Comparison of ENCODE assay signal across 15 cellular contexts in the genomic region with DNA sequence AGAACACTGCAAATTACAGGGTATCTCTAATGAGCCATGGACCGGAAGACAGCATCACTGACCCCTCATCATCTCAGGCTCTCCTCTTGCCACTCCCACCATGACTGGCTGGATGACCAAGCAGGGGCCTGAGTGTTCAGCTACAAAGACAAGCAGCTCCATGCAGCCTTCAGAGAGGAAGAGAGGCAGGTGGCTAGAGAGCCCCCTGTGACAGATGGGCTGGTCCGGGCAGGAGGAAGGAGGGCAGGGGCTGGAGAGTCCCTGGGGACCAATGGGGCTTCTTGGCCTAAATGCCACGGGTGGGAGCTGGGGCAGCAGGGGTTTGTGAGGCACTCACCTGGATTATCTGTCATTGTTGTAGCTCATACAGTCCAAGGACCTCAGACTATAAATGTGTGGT. TPM values are rescaled to one million over a fixed set of nuclear protein-coding genes. Genes with fewer than 3 reads are reported as not detected.
A peak's percentile ranks its signal among the peaks of the same experiment; 100 is the strongest.
DNase-seq lines count a peak whose midpoint lies in the region; ATAC-seq lines count a peak whose summit lies in the region.
"Had no signal": no experiment of that assay in that cellular context is flagged by ENCODE, and none has a peak within 500 bp of the region (broad histone marks: within the 10 kb centered on the region; RNA-seq: fewer than 3 reads in every experiment).

No MANE protein-coding gene starts in this region.

- peak overlapping the region; percentile 42 for H3K27ac Mint-ChIP-seq in activated CD8-positive, alpha-beta memory T cell treated with anti-CD3 and anti-CD28 coated beads, Interleukin-2, amount 10 ng/mL, durations not matched to agents 7 days and 5 days

- H3K18ac ChIP-seq in neuronal stem cell (ENCODE audit: low read length): peak overlapping the region; percentile 3

- H3K36me3 ChIP-seq in neuronal stem cell (replicated peaks in 1 of 2; ENCODE audit: control insufficient read depth in 2 of 2, insufficient read depth in 2 of 2, low read length in 2 of 2) (peaks cover 0 to 2% of the 10 kb centered on the region in 2 donors), aorta (ENCODE audit: control insufficient read depth in 1 of 2, insufficient read depth in 2 of 2, low read length in 1 of 2) (no peaks in the 10 kb centered on the region)
- H3K36me3 ChIP-seq: esophagus muscularis mucosa had no signal

- ATAC-seq in activated CD4-positive, CD25-positive, alpha-beta regulatory T cell treated with anti-CD3 and anti-CD28 coated beads, Interleukin-2, amount 50 U/mL, for 24 hours: no peak
- no peak for ATAC-seq in activated CD8-positive, alpha-beta memory T cell treated with anti-CD3 and anti-CD28 coated beads, Interleukin-2, amount 10 ng/mL, durations not matched to agents 7 days and 5 days
- ATAC-seq in HG02973 (IDR thresholded peaks at IDR 0.05; ENCODE audit: unreplicated experiment) (no peak), aorta (ENCODE audit: low FRiP score) (no peak)

- no peak overlapping the region for H2BK12ac ChIP-seq in neuronal stem cell (ENCODE audit: low read length)

- peaks cover 42% of the 10 kb centered on the region for H3K27me3 Mint-ChIP-seq in activated CD8-positive, alpha-beta memory T cell treated with anti-CD3 and anti-CD28 coated beads, Interleukin-2, amount 10 ng/mL, durations not matched to agents 7 days and 5 days

- no peak overlapping the region for H2BK120ac ChIP-seq in neuronal stem cell (ENCODE audit: low read depth, low read length)

- H3K4ac ChIP-seq in neuronal stem cell (ENCODE audit: low read length): no peak overlapping the region

- no peak overlapping the region for H2BK15ac ChIP-seq in neuronal stem cell (ENCODE audit: low read length)

- H2AFZ ChIP-seq in neuronal stem cell (ENCODE audit: low read length): no peak overlapping the region

- H3K9ac ChIP-seq in neuronal stem cell (ENCODE audit: low read depth, low read length, poor library complexity): no peak overlapping the region

- no peak overlapping the region for H4K91ac ChIP-seq in neuronal stem cell (ENCODE audit: low read depth, low read length, poor library complexity)

- H3K23ac ChIP-seq in neuronal stem cell (ENCODE audit: low read depth, low read length, poor library complexity): no peak overlapping the region

- peaks cover 6 to 16% of the 10 kb centered on the region in 2 donors for H3K4me1 ChIP-seq in neuronal stem cell (ENCODE audit: control insufficient read depth in 2 of 2, insufficient read depth in 1 of 2, low read depth in 1 of 2, low read length in 2 of 2)
- no peaks in the 10 kb centered on the region for H3K4me1 ChIP-seq in aorta (ENCODE audit: control insufficient read depth in 1 of 2, insufficient read depth in 2 of 2, low read length in 2 of 2)

- peak overlapping the region; percentile 22 for H2AK5ac ChIP-seq in neuronal stem cell (ENCODE audit: low read depth, low read length)

- H3K4me3 ChIP-seq in neuronal stem cell (ENCODE audit: low read length in 2 of 2) (no peak overlapping the region), aorta (ENCODE audit: low read length in 2 of 2) (no peak overlapping the region)
- H3K4me3 ChIP-seq: esophagus muscularis mucosa had no signal

- DNase-seq in activated CD4-positive, CD25-positive, alpha-beta regulatory T cell treated with anti-CD3 and anti-CD28 coated beads, Interleukin-2, amount 50 U/mL, for 72 hours: peak; percentile 29
- DNase-seq in NAMALWA (ENCODE audit: low spot score) (peak; percentile 25), neuronal stem cell (ENCODE audit: low spot score) (no peak), aorta (no peak), cerebellar nuclear complex (lab: John Stamatoyannopoulos, UW) (no peak)
- no peak for DNase-seq in activated CD8-positive, alpha-beta memory T cell treated with anti-CD3 and anti-CD28 coated beads, Interleukin-2, amount 10 ng/mL, durations not matched to agents 7 days and 5 days
- DNase-seq: DMS53, NCI-H510A had no signal

- no peak overlapping the region for H3K4me3 Mint-ChIP-seq in activated CD8-positive, alpha-beta memory T cell treated with anti-CD3 and anti-CD28 coated beads, Interleukin-2, amount 10 ng/mL, durations not matched to agents 7 days and 5 days

- no peak overlapping the region for H3K14ac ChIP-seq in neuronal stem cell (ENCODE audit: low read length)

- H3K27ac ChIP-seq in neuronal stem cell (replicated peaks; ENCODE audit: low read length) (no peak overlapping the region), aorta (ENCODE audit: low read depth in 1 of 2, low read length in 2 of 2) (no peak overlapping the region)
- H3K27ac ChIP-seq: esophagus muscularis mucosa, VCaP had no signal

- H3K36me3 Mint-ChIP-seq in activated CD8-positive, alpha-beta memory T cell treated with anti-CD3 and anti-CD28 coated beads, Interleukin-2, amount 10 ng/mL, durations not matched to agents 7 days and 5 days: peaks cover 2% of the 10 kb centered on the region

- CTCF ChIA-PET in activated CD8-positive, alpha-beta memory T cell treated with anti-CD3 and anti-CD28 coated beads, Interleukin-2, amount 10 ng/mL, durations not matched to agents 7 days and 5 days (lab: Charles Lee): interaction anchor here (0.8 to 1.7 kb wide), 2 partner anchors 14 to 22 kb away, joined by 3 to 6 read pairs; no protein-coding TSS in a partner anchor

- H3K9me3 Mint-ChIP-seq in activated CD8-positive, alpha-beta memory T cell treated with anti-CD3 and anti-CD28 coated beads, Interleukin-2, amount 10 ng/mL, durations not matched to agents 7 days and 5 days (ENCODE audit: low read depth): no peaks in the 10 kb centered on the region

- peaks cover 0 to 10% of the 10 kb centered on the region in 2 donors for H3K9me3 ChIP-seq in neuronal stem cell (replicated peaks in 1 of 2; ENCODE audit: control insufficient read depth in 2 of 2, insufficient read depth in 1 of 2, low read depth in 1 of 2, low read length in 2 of 2)
- H3K9me3 ChIP-seq in aorta (ENCODE audit: control insufficient read depth, low read length): no peaks in the 10 kb centered on the region
- H3K9me3 ChIP-seq: esophagus muscularis mucosa had no signal

- no peak overlapping the region for H2BK5ac ChIP-seq in neuronal stem cell (ENCODE audit: low read length)

- H3K4me2 ChIP-seq in neuronal stem cell (ENCODE audit: insufficient read depth, low read length, poor library complexity, severe bottlenecking): no peak overlapping the region

- no peaks in the 10 kb centered on the region for H3K79me1 ChIP-seq in neuronal stem cell (ENCODE audit: low read depth, low read length)

- no peak overlapping the region for H4K8ac ChIP-seq in neuronal stem cell (ENCODE audit: low read depth, low read length)

- no CpG with 5 or more reads among the region's 3 CpGs for WGBS in neuronal stem cell (ENCODE audit: extremely low coverage in 2 of 2, insufficient read length in 2 of 2, insufficient replicate concordance in 1 of 2), 2 donors
- 85 to 89% methylated on average over 3 of the region's 3 CpGs for WGBS in aorta, 2 donors

- H3K27me3 ChIP-seq in neuronal stem cell (ENCODE audit: control insufficient read depth in 3 of 3, insufficient read depth in 3 of 3, low read depth in 1 of 3, low read length in 3 of 3) (peaks cover 0 to 8% (median 0%) of the 10 kb centered on the region in 3 experiments), aorta (ENCODE audit: control insufficient read depth in 1 of 2, insufficient read depth in 2 of 2, low read length in 1 of 2) (no peaks in the 10 kb centered on the region)
- H3K27me3 ChIP-seq: esophagus muscularis mucosa had no signal

- intact Hi-C loops in aorta (cut with DNase I): no loop called here

- peaks cover 52% of the 10 kb centered on the region for H3K4me1 Mint-ChIP-seq in activated CD8-positive, alpha-beta memory T cell treated with anti-CD3 and anti-CD28 coated beads, Interleukin-2, amount 10 ng/mL, durations not matched to agents 7 days and 5 days

RNA-seq across cellular contexts. Expression of a gene that starts 12.8 kb away (rescaled TPM):
- 10 to 100 TPM; 16.3 to 49.2 TPM for total RNA-seq in activated CD8-positive, alpha-beta memory T cell treated with anti-CD3 and anti-CD28 coated beads, Interleukin-2, amount 10 ng/mL, durations not matched to agents 7 days and 5 days
- polyA plus RNA-seq in neuronal stem cell (2013, experiment 1 of 2): 9.5 TPM
- polyA plus RNA-seq in neuronal stem cell (2013, experiment 2 of 2): 8.9 TPM
- total RNA-seq in aorta: 10 to 100 TPM; 34.8 to 42.3 TPM
- 10 to 100 TPM in 1 of 2 donors, 1 to 10 TPM in 1; 8.1 to 23.0 TPM for polyA plus RNA-seq in aorta

RNA-seq across cellular contexts. Expression of a gene that starts 33.8 kb away (rescaled TPM):
- total RNA-seq in activated CD8-positive, alpha-beta memory T cell treated with anti-CD3 and anti-CD28 coated beads, Interleukin-2, amount 10 ng/mL, durations not matched to agents 7 days and 5 days: not detected
- polyA plus RNA-seq in neuronal stem cell (2013, experiment 1 of 2): 0.22 TPM
- polyA plus RNA-seq in neuronal stem cell (2013, experiment 2 of 2): 0.11 TPM
- total RNA-seq in aorta: not detected
- polyA plus RNA-seq in aorta: not detected
- total RNA-seq: cerebellum, esophagus muscularis mucosa, lung microvascular endothelial cell had no signal
- polyA plus RNA-seq: AG04450 had no signal

Comparison
In these comparisons a context has a peak if more than half of its experiments do, and no peak if none do; other contexts are left out.
1. DNase-seq: peak in activated CD4-positive, CD25-positive, alpha-beta regulatory T cell treated with anti-CD3 and anti-CD28 coated beads, Interleukin-2, amount 50 U/mL, for 72 hours (single experiment) and NAMALWA (single experiment); none in activated CD8-positive, alpha-beta memory T cell treated with anti-CD3 and anti-CD28 coated beads, Interleukin-2, amount 10 ng/mL, durations not matched to agents 7 days and 5 days (single experiment), neuronal stem cell (single experiment), aorta (0 of 2) and cerebellar nuclear complex (0 of 2).